In genomic region chr19:31459430-31459829, GRCh38 we compare ENCODE assay signal across 17 cellular contexts.
"Had no signal": no experiment of that assay in that cellular context is flagged by ENCODE, and none has a peak within 500 bp of the region (broad histone marks: within the 10 kb centered on the region; RNA-seq: fewer than 3 reads in every experiment).

No MANE protein-coding gene starts in this region.

- H3K4me3 ChIP-seq: breast epithelium, lung, sigmoid colon, spleen, stomach, testis, upper lobe of right lung had no signal

- H3K9me3 ChIP-seq: breast epithelium, sigmoid colon, spleen, stomach, testis, upper lobe of right lung had no signal

- H3K27ac ChIP-seq: breast epithelium, foreskin keratinocyte, sigmoid colon, spleen, stomach, testis, upper lobe of right lung had no signal

- H3K4me1 Mint-ChIP-seq: activated naive CD8-positive, alpha-beta T cell treated with anti-CD3 and anti-CD28 coated beads, Interleukin-2, amount 50 U/mL, for 24 hours; neural crest cell had no signal

- DNase-seq: activated naive CD4-positive, alpha-beta T cell; activated naive CD8-positive, alpha-beta T cell treated with anti-CD3 and anti-CD28 coated beads, Interleukin-2, amount 50 U/mL, for 24 hours; activated T-cell treated with anti-CD3 and anti-CD28 coated beads for 4 hours; aorta; foreskin keratinocyte; left cardiac atrium; midbrain; sigmoid colon; spleen; stomach; SW 1271; testis; upper lobe of right lung had no signal

- H3K27ac Mint-ChIP-seq: activated naive CD8-positive, alpha-beta T cell treated with anti-CD3 and anti-CD28 coated beads, Interleukin-2, amount 50 U/mL, for 24 hours had no signal

- H3K4me3 Mint-ChIP-seq: activated naive CD8-positive, alpha-beta T cell treated with anti-CD3 and anti-CD28 coated beads, Interleukin-2, amount 50 U/mL, for 24 hours; neural crest cell had no signal

- H3K9me3 Mint-ChIP-seq: activated naive CD8-positive, alpha-beta T cell treated with anti-CD3 and anti-CD28 coated beads, Interleukin-2, amount 50 U/mL, for 24 hours; neural crest cell had no signal

- ATAC-seq: activated CD4-positive, CD25-positive, alpha-beta regulatory T cell treated with anti-CD3 and anti-CD28 coated beads, Interleukin-2, amount 50 U/mL, for 24 hours; activated naive CD8-positive, alpha-beta T cell treated with anti-CD3 and anti-CD28 coated beads, Interleukin-2, amount 50 U/mL, for 24 hours; foreskin keratinocyte; left cardiac atrium; upper lobe of right lung had no signal

- H3K4me1 ChIP-seq: breast epithelium, foreskin keratinocyte, sigmoid colon, spleen, stomach, testis, upper lobe of right lung had no signal
